Comparison of ENCODE assay signal across 8 cellular contexts in the genomic region with DNA sequence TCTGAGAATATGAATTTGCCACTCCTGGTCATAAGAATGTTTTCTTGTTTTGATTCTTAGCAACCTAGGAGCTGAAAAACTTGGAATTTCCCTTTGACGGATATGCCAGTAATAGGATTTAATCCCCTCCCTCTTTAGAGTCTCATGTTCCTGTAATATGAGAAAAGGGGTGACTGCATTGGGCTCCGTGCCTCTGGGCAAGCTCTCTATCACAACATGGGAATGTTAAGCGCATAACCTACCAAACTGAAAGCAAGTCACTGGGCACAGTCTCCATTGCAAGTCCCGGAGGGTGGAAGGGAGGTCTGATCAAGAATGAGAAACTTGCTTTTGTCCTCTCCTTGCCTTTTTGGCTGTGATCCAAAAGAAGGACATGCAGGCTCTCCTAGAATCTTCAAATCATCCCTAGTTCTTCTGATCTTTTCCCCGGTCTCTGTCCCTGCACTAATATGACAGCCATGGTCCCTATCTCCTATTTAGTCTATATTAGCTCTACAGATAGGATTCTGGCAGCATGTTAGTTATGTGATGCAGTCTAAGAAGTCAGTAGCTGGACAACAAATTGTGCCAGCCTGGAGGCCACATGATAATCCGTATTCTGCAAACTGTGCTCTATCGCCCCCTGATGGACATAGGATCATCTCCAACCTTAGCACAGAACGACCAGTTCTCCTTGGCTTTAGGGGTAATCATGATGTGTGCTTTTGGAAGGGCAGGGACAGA. TPM values are rescaled to one million over a fixed set of nuclear protein-coding genes. Genes with fewer than 3 reads are reported as not detected.
DNase-seq lines count a peak whose midpoint lies in the region; ATAC-seq, FAIRE-seq and TF ChIP-seq lines count a peak whose summit lies in the region.

No MANE protein-coding gene starts in this region.

- H4K20me1 ChIP-seq in HepG2 (ENCODE audit: insufficient read depth, low read length) = no peaks in the 10 kb centered on the region

- no peak for TF ChIP-seq EP300 in HepG2 (IDR thresholded peaks at IDR 0.05; ENCODE audit: low read depth in 2 of 2, low read length in 2 of 2)
- no peak for TF ChIP-seq EP300 in HepG2 (CRISPR knock-in tag; IDR thresholded peaks at IDR 0.05; ENCODE audit: borderline replicate concordance)
- TF ChIP-seq EP300 in stomach (IDR thresholded peaks at IDR 0.05) = no peak

- no peaks in the 10 kb centered on the region for H3K27me3 ChIP-seq in brain microvascular endothelial cell (replicated peaks)
- H3K27me3 ChIP-seq in HepG2 (ENCODE audit: control insufficient read depth in 1 of 2, insufficient read depth in 2 of 2, low read length in 2 of 2) = no peaks in the 10 kb centered on the region
- no peaks in the 10 kb centered on the region for H3K27me3 ChIP-seq in stomach

- H3K4me3 ChIP-seq in brain microvascular endothelial cell (ENCODE audit: low read depth, low read length) (no peak overlapping the region), HepG2 (replicated peaks in 1 of 3; ENCODE audit: insufficient read depth in 1 of 3, low read depth in 2 of 3, low read length in 3 of 3) (no peak overlapping the region), stomach (no peak overlapping the region)

- in situ Hi-C loops in brain microvascular endothelial cell (cut with HindIII; ENCODE audit: low pct_ligation_motif_present, low sequenced_read_pairs) (no loop called here), HepG2 (cut with HindIII; ENCODE audit: extremely low pct_ligation_motif_present, low pct_unique_long_range_greater_than_20kb) (loop anchor here (5.0 kb wide), 1 partner anchor 118 kb away; no protein-coding TSS in a partner anchor)

- no peak overlapping the region for H3K4me2 ChIP-seq in HepG2 (ENCODE audit: low read depth, low read length)

- no peak overlapping the region for H2AFZ ChIP-seq in HepG2 (ENCODE audit: low read length)

- no TSS peak for BruUV-seq in HepG2 (replicated peaks; lab: Mats Ljungman, UMichigan)

- no peak for TF ChIP-seq RAD21 in HepG2 (CRISPR knock-in tag; IDR thresholded peaks at IDR 0.05)

- intact Hi-C loops in HepG2 (cut with micrococcal nuclease; ENCODE audit: unreplicated experiment) (loop anchor here (1.0 kb wide), 1 partner anchor 124 kb away; no protein-coding TSS in a partner anchor), stomach (cut with DNase I; ENCODE audit: low total_unique reads) (loop anchor here (10.0 kb wide), 1 partner anchor 120 kb away; no protein-coding TSS in a partner anchor)

- FAIRE-seq in HTR-8/SVneo (lab: Jason Lieb, UNC) = no peak
- peak; percentile 73 for FAIRE-seq in HepG2 (lab: Jason Lieb, UNC)

- POLR2A ChIA-PET in HepG2 (lab: Yijun Ruan, JAX) = no interaction called here

- TF ChIP-seq POLR2A in HepG2 (IDR thresholded peaks at IDR 0.05; ENCODE audit: insufficient read depth in 1 of 2, low read depth in 2 of 2, low read length in 2 of 2) (no peak), stomach (IDR thresholded peaks at IDR 0.05) (no peak)

- H3K27ac ChIP-seq in brain microvascular endothelial cell = no peak overlapping the region
- H3K27ac ChIP-seq in HepG2 (ENCODE audit: extremely low read length, insufficient read depth, low read length) = no peak overlapping the region
- H3K27ac ChIP-seq in stomach = no peak overlapping the region

- DNase-seq in NCI-H2171 treated with DMSO at 0.1 percent for 48 hours (lab: John Stamatoyannopoulos, UW) = peak; percentile 11
- no peak for DNase-seq in NCI-H2171 (lab: John Stamatoyannopoulos, UW)
- peak; percentile 17 for DNase-seq in HTR-8/SVneo (ENCODE audit: insufficient read length, low spot score)
- peak; percentile 59 for DNase-seq in RKO (ENCODE audit: low spot score)
- DNase-seq in brain microvascular endothelial cell = peak; percentile 55
- peak; percentile 50 for DNase-seq in HepG2 (ENCODE audit: low spot score)
- DNase-seq in stomach = peak; percentile 39

- H3K4me1 ChIP-seq in HepG2 (ENCODE audit: insufficient read depth, low read length) (no peaks in the 10 kb centered on the region), stomach (no peaks in the 10 kb centered on the region)

- CTCF ChIA-PET in HepG2 (lab: Yijun Ruan, JAX; ENCODE audit: low intra/inter-chr PET ratio, low total read pairs) = interaction anchor here (1.6 to 2.5 kb wide), 2 partner anchors 87 to 124 kb away, joined by 4 to 38 read pairs; no protein-coding TSS in a partner anchor

- H3K9me3 ChIP-seq in HepG2 (ENCODE audit: low read length) (no peaks in the 10 kb centered on the region), stomach (no peaks in the 10 kb centered on the region)

- 25% methylated on average over 8 of the region's 8 CpGs for WGBS in HepG2 (ENCODE audit: low lambda C conversion rate)
- WGBS in stomach, 5 donors = 43 to 52% (median 51%) methylated on average over 8 of the region's 8 CpGs

- ATAC-seq in GM21723 (IDR thresholded peaks at IDR 0.05; ENCODE audit: unreplicated experiment) = peak; percentile 94
- peak; percentile 94 for ATAC-seq in HepG2

- H3K36me3 ChIP-seq in brain microvascular endothelial cell (replicated peaks) = no peaks in the 10 kb centered on the region
- H3K36me3 ChIP-seq in HepG2 (replicated peaks in 1 of 2; ENCODE audit: control insufficient read depth in 1 of 2, insufficient read depth in 2 of 2, low read length in 2 of 2) = no peaks in the 10 kb centered on the region
- no peaks in the 10 kb centered on the region for H3K36me3 ChIP-seq in stomach

- no peak overlapping the region for H3K9ac ChIP-seq in HepG2 (ENCODE audit: insufficient read depth, low read depth, low read length)

- TF ChIP-seq CTCF in brain microvascular endothelial cell (IDR thresholded peaks at IDR 0.05; ENCODE audit: low read depth, low read length, missing control alignments) (peak; percentile 89), HepG2 (CRISPR knock-in tag; IDR thresholded peaks at IDR 0.05) (peak; percentile 84), stomach (IDR thresholded peaks at IDR 0.05) (peak in 5 of 7 experiments; percentile 8 to 48 (median 47))

- no peaks in the 10 kb centered on the region for H3K79me2 ChIP-seq in HepG2 (ENCODE audit: insufficient read depth, low read length)

TF ChIP-seq in HepG2, 621 proteins besides CTCF, POLR2A, EP300 and RAD21:
- TF ChIP-seq ZNF589 (CRISPR knock-in tag; conservative IDR thresholded peaks at IDR 0.05) = no peak
- TF ChIP-seq SMC3 (IDR thresholded peaks at IDR 0.05; ENCODE audit: low read length) = peak; percentile 71
- peak; percentile 75 for TF ChIP-seq STAG1 (CRISPR knock-in tag; IDR thresholded peaks at IDR 0.05)

RNA-seq across cellular contexts. Expression of a gene that starts 11.7 kb away (rescaled TPM):
- total RNA-seq in HepG2 (2016; rRNA removed; fragmentation: Illumina TruSeq; extraction: Trizol) (not detected in 2 replicates), stomach (not detected)
- total RNA-seq in HepG2 (2016; cell fraction: cytosol; rRNA removed; fragmentation: Illumina TruSeq; extraction: Trizol; ENCODE audit: low read depth) = not detected in 2 replicates
- total RNA-seq in HepG2 (2016; cell fraction: insoluble cytoplasmic fraction; rRNA removed; fragmentation: Illumina TruSeq; extraction: Trizol) = not detected in 2 replicates
- total RNA-seq in HepG2 (2016; cell fraction: membrane; rRNA removed; fragmentation: Illumina TruSeq; extraction: Trizol) = not detected in 2 replicates
- total RNA-seq in HepG2 (2016; cell fraction: nucleus; rRNA removed; fragmentation: Illumina TruSeq; extraction: Trizol) = not detected in 2 replicates
- polyA plus RNA-seq in HepG2 (2011; rRNA removed) (not detected in 2 replicates), stomach (not detected)
- not detected in 2 replicates for polyA plus RNA-seq in HepG2 (2011; cell fraction: cytosol; rRNA removed)
- polyA plus RNA-seq in HepG2 (2011; cell fraction: nucleus; rRNA removed) = not detected in 2 replicates
- not detected in 2 replicates for polyA plus RNA-seq in HepG2 (2012)
- not detected in 2 replicates for polyA plus RNA-seq in HepG2 (2016; cell fraction: cytosol; fragmentation: Illumina TruSeq; extraction: Trizol; ENCODE audit: low read depth)
- polyA plus RNA-seq in HepG2 (2016; cell fraction: insoluble cytoplasmic fraction; fragmentation: Illumina TruSeq; extraction: Trizol; ENCODE audit: low read depth) = not detected in 2 replicates
- not detected in 2 replicates for polyA plus RNA-seq in HepG2 (2016; cell fraction: membrane; fragmentation: Illumina TruSeq; extraction: Trizol; ENCODE audit: low read depth)
- polyA plus RNA-seq in HepG2 (2016; cell fraction: nucleus; fragmentation: Illumina TruSeq; extraction: Trizol; ENCODE audit: insufficient read depth, low read depth) = not detected in 2 replicates
- polyA minus RNA-seq in HepG2 (2011; rRNA and poly(A)+ RNA removed; ENCODE audit: low replicate concordance) = not detected in 2 replicates
- not detected in 2 replicates for polyA minus RNA-seq in HepG2 (2011; cell fraction: cytosol; rRNA and poly(A)+ RNA removed)
- polyA minus RNA-seq in HepG2 (2011; cell fraction: nucleus; rRNA and poly(A)+ RNA removed) = 0.26 TPM in 1 of 2 replicates, not detected in the other

RNA-seq across cellular contexts. Expression of a gene that starts 46.0 kb away (rescaled TPM):
- total RNA-seq in HepG2 (2016; rRNA removed; fragmentation: Illumina TruSeq; extraction: Trizol) = not detected in 2 replicates
- not detected in 2 replicates for total RNA-seq in HepG2 (2016; cell fraction: cytosol; rRNA removed; fragmentation: Illumina TruSeq; extraction: Trizol; ENCODE audit: low read depth)
- total RNA-seq in HepG2 (2016; cell fraction: insoluble cytoplasmic fraction; rRNA removed; fragmentation: Illumina TruSeq; extraction: Trizol) = not detected in 2 replicates
- total RNA-seq in HepG2 (2016; cell fraction: membrane; rRNA removed; fragmentation: Illumina TruSeq; extraction: Trizol) = not detected in 2 replicates
- not detected in 2 replicates for total RNA-seq in HepG2 (2016; cell fraction: nucleus; rRNA removed; fragmentation: Illumina TruSeq; extraction: Trizol)
- not detected in 2 replicates for polyA plus RNA-seq in HepG2 (2011; rRNA removed)
- not detected in 2 replicates for polyA plus RNA-seq in HepG2 (2011; cell fraction: cytosol; rRNA removed)
- polyA plus RNA-seq in HepG2 (2011; cell fraction: nucleus; rRNA removed) = not detected in 2 replicates
- polyA plus RNA-seq in HepG2 (2012) = not detected in 2 replicates
- polyA plus RNA-seq in HepG2 (2016; cell fraction: cytosol; fragmentation: Illumina TruSeq; extraction: Trizol; ENCODE audit: low read depth) = not detected in 2 replicates
- not detected in 2 replicates for polyA plus RNA-seq in HepG2 (2016; cell fraction: insoluble cytoplasmic fraction; fragmentation: Illumina TruSeq; extraction: Trizol; ENCODE audit: low read depth)
- not detected in 2 replicates for polyA plus RNA-seq in HepG2 (2016; cell fraction: membrane; fragmentation: Illumina TruSeq; extraction: Trizol; ENCODE audit: low read depth)
- not detected in 2 replicates for polyA plus RNA-seq in HepG2 (2016; cell fraction: nucleus; fragmentation: Illumina TruSeq; extraction: Trizol; ENCODE audit: insufficient read depth, low read depth)
- polyA minus RNA-seq in HepG2 (2011; rRNA and poly(A)+ RNA removed; ENCODE audit: low replicate concordance) = 0.33 TPM in 1 of 2 replicates, not detected in the other
- not detected in 2 replicates for polyA minus RNA-seq in HepG2 (2011; cell fraction: cytosol; rRNA and poly(A)+ RNA removed)
- polyA minus RNA-seq in HepG2 (2011; cell fraction: nucleus; rRNA and poly(A)+ RNA removed) = not detected in 2 replicates
- total RNA-seq in stomach = not detected
- not detected for polyA plus RNA-seq in stomach
